Comparison of ENCODE assay signal across 8 cellular contexts in the genomic region with DNA sequence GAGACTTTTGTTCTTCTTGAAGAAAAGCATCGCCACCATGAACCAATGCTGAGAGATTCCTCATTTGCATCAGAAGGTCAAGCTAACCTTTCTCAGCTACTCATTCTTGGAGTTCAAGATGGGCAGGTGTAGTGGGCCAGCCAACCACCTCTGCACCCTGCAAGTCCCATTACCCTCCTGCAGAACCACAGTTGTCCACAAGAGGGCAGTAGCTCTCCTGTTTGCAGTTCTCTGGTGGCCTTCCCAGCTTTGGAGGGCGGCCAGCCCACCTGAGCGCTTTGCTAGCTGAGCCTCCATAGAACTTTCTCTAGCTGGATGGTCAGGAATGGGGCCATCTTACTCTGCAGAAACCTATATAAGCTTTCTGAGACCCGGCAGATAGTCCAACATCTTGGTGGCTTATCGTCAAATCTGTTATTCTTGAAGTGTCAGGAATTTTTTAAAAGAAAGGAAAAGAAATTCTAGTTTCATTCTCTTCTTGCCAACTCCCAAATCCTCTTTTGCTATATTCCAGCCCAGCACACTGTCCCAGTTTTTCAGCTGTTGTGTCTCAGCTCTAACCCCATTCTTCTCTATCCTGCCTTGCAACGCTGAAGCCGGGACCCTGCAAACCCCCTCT. TPM values are rescaled to one million over a fixed set of nuclear protein-coding genes. Genes with fewer than 3 reads are reported as not detected.
A peak's percentile ranks its signal among the peaks of the same experiment; 100 is the strongest.
DNase-seq lines count a peak whose midpoint lies in the region; ATAC-seq and TF ChIP-seq lines count a peak whose summit lies in the region.

No MANE protein-coding gene starts in this region.

- TF ChIP-seq POLR2A in ovary (IDR thresholded peaks at IDR 0.05): no peak

- H3K9ac ChIP-seq in OCI-LY1 (ENCODE audit: low read length): no peak overlapping the region

- peak; percentile 90 for TF ChIP-seq CTCF in OCI-LY1 (IDR thresholded peaks at IDR 0.05; ENCODE audit: low read length)
- peak; percentile 99 for TF ChIP-seq CTCF in fibroblast of the aortic adventitia (IDR thresholded peaks at IDR 0.05; ENCODE audit: insufficient read depth, low read length)
- peak; percentile 52 to 71 (median 67) for TF ChIP-seq CTCF in ovary (IDR thresholded peaks at IDR 0.05)
- TF ChIP-seq CTCF in tibial artery (IDR thresholded peaks at IDR 0.05): peak; percentile 70 to 89

- H3F3A ChIP-seq in OCI-LY1 (ENCODE audit: insufficient read depth, low read length): no peaks in the 10 kb centered on the region

- TF ChIP-seq EP300 in ovary (IDR thresholded peaks at IDR 0.05): no peak

- H3K4me3 ChIP-seq in OCI-LY1 (ENCODE audit: low read depth, low read length, poor library complexity, severe bottlenecking): no peak overlapping the region
- H3K4me3 ChIP-seq in fibroblast of the aortic adventitia (ENCODE audit: low read depth, low read length): no peak overlapping the region
- H3K4me3 ChIP-seq in ovary: no peak overlapping the region
- H3K4me3 ChIP-seq in tibial artery: no peak overlapping the region

- no peak overlapping the region for H3K4me2 ChIP-seq in OCI-LY1 (ENCODE audit: low read length)

- H4K20me1 ChIP-seq in OCI-LY1 (ENCODE audit: insufficient read depth, low read length): no peaks in the 10 kb centered on the region

- 45 to 49% (median 46%) methylated on average over 7 of the region's 7 CpGs for WGBS in ovary, 3 donors

- no peaks in the 10 kb centered on the region for H3K79me2 ChIP-seq in OCI-LY1 (ENCODE audit: insufficient read depth, low read length)

- H3K4me1 ChIP-seq in OCI-LY1 (ENCODE audit: insufficient read depth, low read length, severe bottlenecking): no peaks in the 10 kb centered on the region
- H3K4me1 ChIP-seq in ovary (ENCODE audit: insufficient read depth): no peaks in the 10 kb centered on the region
- peaks cover 0 to 8% (median 0%) of the 10 kb centered on the region in 4 donors for H3K4me1 ChIP-seq in tibial artery

- no peaks in the 10 kb centered on the region for H3K9me3 ChIP-seq in OCI-LY1 (ENCODE audit: low read length)
- no peaks in the 10 kb centered on the region for H3K9me3 ChIP-seq in ovary
- H3K9me3 ChIP-seq in tibial artery: no peaks in the 10 kb centered on the region

- DNase-seq in AG20443 (ENCODE audit: low spot score): peak; percentile 77
- peak; percentile 70 for DNase-seq in HK-2 (ENCODE audit: unreplicated experiment)
- peak; percentile 76 for DNase-seq in activated T-cell treated with anti-CD3 and anti-CD28 coated beads, Interleukin-2, amount 50 U/mL, for 1 hour
- peak; percentile 84 for DNase-seq in fibroblast of the aortic adventitia (ENCODE audit: low read depth)
- DNase-seq in ovary: peak; percentile 78 to 87 (median 81)
- peak; percentile 82 to 84 for DNase-seq in tibial artery

- intact Hi-C loops in ovary (cut with DNase I): no loop called here
- intact Hi-C loops in tibial artery (cut with DNase I; ENCODE audit: low total_unique reads): no loop called here

- H3K27ac ChIP-seq in OCI-LY1 (ENCODE audit: low read depth, low read length, poor library complexity, severe bottlenecking) (no peak overlapping the region), ovary (no peak overlapping the region), tibial artery (no peak overlapping the region)

- no peaks in the 10 kb centered on the region for H3K9me2 ChIP-seq in OCI-LY1 (ENCODE audit: low read depth, low read length)

- H2AFZ ChIP-seq in OCI-LY1 (ENCODE audit: low read length): no peak overlapping the region

- H3K27me3 ChIP-seq in OCI-LY1 (ENCODE audit: insufficient read depth, low read length) (no peaks in the 10 kb centered on the region), ovary (no peaks in the 10 kb centered on the region), tibial artery (peaks cover 0 to 40% of the 10 kb centered on the region in 2 donors)

- peak; percentile 76 for ATAC-seq in GM18868 (IDR thresholded peaks at IDR 0.05; ENCODE audit: unreplicated experiment)

- H3K36me3 ChIP-seq in OCI-LY1 (ENCODE audit: insufficient read depth, low read length) (no peaks in the 10 kb centered on the region), ovary (no peaks in the 10 kb centered on the region), tibial artery (no peaks in the 10 kb centered on the region)

RNA-seq across cellular contexts. Expression of gene LMX1A, which starts 11.0 kb away (rescaled TPM):
- total RNA-seq in fibroblast of the aortic adventitia (ENCODE audit: low replicate concordance) (not detected in 2 replicates), ovary (not detected)
- polyA plus RNA-seq in ovary: under 1 TPM in 1 of 2 donors, not detected in 1; 0.15 TPM
